In the genomic region with DNA sequence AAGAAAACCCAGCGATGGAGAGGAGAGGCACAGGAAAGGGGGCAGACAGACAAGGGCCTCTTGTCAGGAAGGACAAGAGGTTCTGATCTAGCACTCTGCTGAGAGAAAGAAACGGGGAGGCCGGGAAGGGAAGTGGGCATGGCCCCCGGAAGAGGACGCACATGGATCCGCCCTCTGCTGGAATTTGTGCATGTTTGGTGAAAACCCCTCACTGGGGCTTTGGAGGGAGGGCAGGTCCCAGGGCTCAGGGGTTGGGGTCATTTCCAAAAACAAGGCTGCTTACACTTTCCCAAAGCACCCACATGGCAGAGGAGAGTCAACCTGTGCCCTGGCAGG, we compare ENCODE assay signal across 9 cellular contexts. TPM values are rescaled to one million over a fixed set of nuclear protein-coding genes. Genes with fewer than 3 reads are reported as not detected.
DNase-seq lines count a peak whose midpoint lies in the region; ATAC-seq and TF ChIP-seq lines count a peak whose summit lies in the region.
"Had no signal": no experiment of that assay in that cellular context is flagged by ENCODE, and none has a peak within 500 bp of the region (broad histone marks: within the 10 kb centered on the region; RNA-seq: fewer than 3 reads in every experiment).

No MANE protein-coding gene starts in this region.

- peaks cover 61% of the 10 kb centered on the region for H3K4me1 ChIP-seq in CD4-positive, alpha-beta memory T cell (ENCODE audit: insufficient read depth, low read length)
- H3K4me1 ChIP-seq in Panc1 (ENCODE audit: control insufficient read depth, insufficient read depth, low read length) (peaks cover 91% of the 10 kb centered on the region), trophoblast cell (ENCODE audit: control insufficient read depth in 1 of 2, insufficient read depth in 2 of 2, low read length in 2 of 2) (peaks cover 62 to 66% of the 10 kb centered on the region in 2 experiments), HAP-1 (peaks cover 12% of the 10 kb centered on the region)

- peak overlapping the region; percentile 14 for H2BK12ac ChIP-seq in trophoblast cell (ENCODE audit: low read length)

- peaks cover 4% of the 10 kb centered on the region for H3K79me2 ChIP-seq in trophoblast cell (ENCODE audit: control insufficient read depth, insufficient read depth, low read length, poor library complexity)

- H2BK120ac ChIP-seq in trophoblast cell (ENCODE audit: insufficient read depth, low read length, poor library complexity), result no peak overlapping the region

- H3K4me1 Mint-ChIP-seq in CD4-positive, alpha-beta memory T cell, result peaks cover 34 to 83% (median 63%) of the 10 kb centered on the region in 4 donors
- peaks cover 95% of the 10 kb centered on the region for H3K4me1 Mint-ChIP-seq in endothelial cell (ENCODE audit: unreplicated experiment)

- no peak overlapping the region for H3K23ac ChIP-seq in trophoblast cell (ENCODE audit: low read length)

- in situ Hi-C loops in Panc1 (cut with HindIII; ENCODE audit: low pct_unique_long_range_greater_than_20kb, low sequenced_read_pairs), result no loop called here
- in situ Hi-C loops in HAP-1 (cut with MboI; ENCODE audit: low sequenced_read_pairs), result no loop called here

- no peak overlapping the region for H4K12ac ChIP-seq in trophoblast cell (ENCODE audit: low read depth, low read length)

- H3K4me3 ChIP-seq in CD4-positive, alpha-beta memory T cell (ENCODE audit: low read length in 2 of 2), result no peak overlapping the region
- H3K4me3 ChIP-seq in Panc1 (ENCODE audit: low read depth in 2 of 2, low read length in 2 of 2), result no peak overlapping the region
- no peak overlapping the region for H3K4me3 ChIP-seq in trophoblast cell (ENCODE audit: low read depth, low read length)
- H3K4me3 ChIP-seq in HAP-1, result no peak overlapping the region

- H2BK5ac ChIP-seq in trophoblast cell (ENCODE audit: low read depth, low read length, poor library complexity), result no peak overlapping the region

- peak overlapping the region; percentile 8 for H2AK5ac ChIP-seq in trophoblast cell (ENCODE audit: low read length)

- H3K27ac ChIP-seq in CD4-positive, alpha-beta memory T cell (ENCODE audit: low read depth, low read length), result no peak overlapping the region
- peak overlapping the region; percentile 97 for H3K27ac ChIP-seq in Panc1 (ENCODE audit: low read length)
- no peak overlapping the region for H3K27ac ChIP-seq in trophoblast cell (ENCODE audit: low read depth, low read length)

- CTCF ChIA-PET in CD4-positive, alpha-beta memory T cell (lab: Charles Lee; ENCODE audit: partially characterized antibody), result interaction anchor here (1.0 to 9.1 kb wide), 8 partner anchors 9 to 90 kb away, joined by 3 to 86 read pairs (median 34); no protein-coding TSS in a partner anchor
- CTCF ChIA-PET in Panc1 (lab: Charles Lee), result interaction anchor here (0.9 kb wide), 1 partner anchor 68 kb away, joined by 3 read pairs; no protein-coding TSS in a partner anchor

- TF ChIP-seq CTCF in Panc1 (IDR thresholded peaks at IDR 0.05) (no peak), endothelial cell (IDR thresholded peaks at IDR 0.05; ENCODE audit: unreplicated experiment) (no peak)

- no CpG with 5 or more reads among the region's 6 CpGs for WGBS in trophoblast cell (ENCODE audit: extremely low coverage, insufficient coverage, insufficient read length)

- peak overlapping the region; percentile 36 to 92 (median 80) for H3K27ac Mint-ChIP-seq in CD4-positive, alpha-beta memory T cell
- peak overlapping the region; percentile 96 for H3K27ac Mint-ChIP-seq in endothelial cell (ENCODE audit: unreplicated experiment)

- H2AFZ ChIP-seq in trophoblast cell (ENCODE audit: insufficient read depth, low read length, poor library complexity), result no peak overlapping the region

- H3K9ac ChIP-seq in trophoblast cell (ENCODE audit: low read length), result no peak overlapping the region

- no peak overlapping the region for H3K14ac ChIP-seq in trophoblast cell (ENCODE audit: low read length)

- no peak overlapping the region for H3K4ac ChIP-seq in trophoblast cell (ENCODE audit: low read depth, low read length)

- no peak overlapping the region for H3K4me2 ChIP-seq in trophoblast cell (ENCODE audit: low read length)

- intact Hi-C loops in CD4-positive, alpha-beta memory T cell (cut with micrococcal nuclease), result no loop called here
- intact Hi-C loops in Panc1 (cut with micrococcal nuclease; ENCODE audit: unreplicated experiment), result no loop called here

- peaks cover 0 to 2% (median 0%) of the 10 kb centered on the region in 8 donors for H3K9me3 Mint-ChIP-seq in CD4-positive, alpha-beta memory T cell
- no peaks in the 10 kb centered on the region for H3K9me3 Mint-ChIP-seq in endothelial cell (ENCODE audit: unreplicated experiment)

- H4K91ac ChIP-seq in trophoblast cell (ENCODE audit: low read depth, low read length), result peak overlapping the region; percentile 47

- H3K4me3 Mint-ChIP-seq in CD4-positive, alpha-beta memory T cell, result peak overlapping the region in 5 of 8 donors; percentile 33 to 62 (median 52)
- H3K4me3 Mint-ChIP-seq in endothelial cell (ENCODE audit: unreplicated experiment), result no peak overlapping the region

- H3K79me1 ChIP-seq in trophoblast cell (ENCODE audit: low read length), result peaks cover 18% of the 10 kb centered on the region

- BruUV-seq in Panc1 (replicated peaks; lab: Mats Ljungman, UMichigan), result no TSS peak

- TF ChIP-seq POLR2A in erythroblast (IDR thresholded peaks at IDR 0.05; ENCODE audit: low read length), result no peak

- POLR2A ChIA-PET in CD4-positive, alpha-beta memory T cell (lab: Charles Lee; ENCODE audit: partially characterized antibody), result interaction anchor here (0.6 to 11.3 kb wide), 8 partner anchors 11 to 459 kb away, joined by 3 to 309 read pairs (median 14); partner anchors contain the start of gene ECE1
- POLR2A ChIA-PET in Panc1 (lab: Charles Lee), result no interaction called here

- no peak overlapping the region for H4K8ac ChIP-seq in trophoblast cell (ENCODE audit: low read depth, low read length)

- no peak for ATAC-seq in Panc1
- ATAC-seq in HG02678 (IDR thresholded peaks at IDR 0.05; ENCODE audit: unreplicated experiment), result no peak

- no peaks in the 10 kb centered on the region for H3K36me3 ChIP-seq in CD4-positive, alpha-beta memory T cell (ENCODE audit: insufficient read depth, low read length)
- no peaks in the 10 kb centered on the region for H3K36me3 ChIP-seq in Panc1 (ENCODE audit: control insufficient read depth, insufficient read depth, low read length)
- no peaks in the 10 kb centered on the region for H3K36me3 ChIP-seq in trophoblast cell (ENCODE audit: control insufficient read depth in 1 of 2, insufficient read depth in 2 of 2, low read length in 2 of 2)
- no peaks in the 10 kb centered on the region for H3K36me3 ChIP-seq in HAP-1 (replicated peaks)

- H3K27me3 ChIP-seq in CD4-positive, alpha-beta memory T cell (ENCODE audit: insufficient read depth, low read length), result no peaks in the 10 kb centered on the region
- H3K27me3 ChIP-seq in Panc1 (ENCODE audit: control insufficient read depth, insufficient read depth, low read length), result no peaks in the 10 kb centered on the region
- H3K27me3 ChIP-seq in trophoblast cell (ENCODE audit: insufficient read depth, low read length), result no peaks in the 10 kb centered on the region
- no peaks in the 10 kb centered on the region for H3K27me3 ChIP-seq in HAP-1 (ENCODE audit: low read depth)

- peaks cover 4 to 7% of the 10 kb centered on the region in 2 donors for H3K36me3 Mint-ChIP-seq in CD4-positive, alpha-beta memory T cell
- H3K36me3 Mint-ChIP-seq in endothelial cell (ENCODE audit: low read depth, unreplicated experiment), result peaks cover 8% of the 10 kb centered on the region

- no peaks in the 10 kb centered on the region for H3K9me3 ChIP-seq in CD4-positive, alpha-beta memory T cell (ENCODE audit: control insufficient read depth in 1 of 2, low read length in 2 of 2)
- H3K9me3 ChIP-seq in Panc1 (ENCODE audit: control insufficient read depth, insufficient read depth, low read depth, low read length), result no peaks in the 10 kb centered on the region
- no peaks in the 10 kb centered on the region for H3K9me3 ChIP-seq in trophoblast cell (ENCODE audit: insufficient read depth, low read depth, low read length)
- H3K9me3 ChIP-seq in HAP-1, result no peaks in the 10 kb centered on the region

- no peak for DNase-seq in CD4-positive, alpha-beta memory T cell
- DNase-seq in Panc1 (ENCODE audit: low read depth, low spot score) (no peak), endothelial cell (ENCODE audit: low spot score) (no peak), trophoblast cell (no peak), erythroblast (lab: John Stamatoyannopoulos, UW) (no peak), NCI-H146 treated with DMSO at 0.1 percent for 48 hours (lab: John Stamatoyannopoulos, UW; ENCODE audit: unreplicated experiment) (no peak), HAP-1 (ENCODE audit: low spot score in 2 of 2) (no peak)
- DNase-seq: NCI-H1105 treated with DMSO at 0.1 percent for 48 hours had no signal

- H3K27me3 Mint-ChIP-seq in CD4-positive, alpha-beta memory T cell, result no peaks in the 10 kb centered on the region
- H3K27me3 Mint-ChIP-seq in endothelial cell (ENCODE audit: unreplicated experiment), result peaks cover 10% of the 10 kb centered on the region

- peak overlapping the region; percentile 26 for H3K18ac ChIP-seq in trophoblast cell (ENCODE audit: low read length)

RNA-seq across cellular contexts. Expression of gene ECE1, which starts 32.4 kb away (rescaled TPM):
- 100 to 1,000 TPM in 1 of 2 experiments, 10 to 100 TPM in 1; 86.0 to 104 TPM for total RNA-seq in CD4-positive, alpha-beta memory T cell
- 10 to 100 TPM; 10.0 to 65.2 TPM for polyA plus RNA-seq in CD4-positive, alpha-beta memory T cell
- total RNA-seq in Panc1 (2021; ENCODE audit: unreplicated experiment) (192 TPM), endothelial cell (ENCODE audit: unreplicated experiment) (328 TPM)
- polyA plus RNA-seq in Panc1 (2012; ENCODE audit: insufficient read length), result 250 TPM
- 50.0 and 52.3 TPM in 2 replicates for polyA plus RNA-seq in trophoblast cell (2013)
